Comparison of ENCODE assay signal across 17 cellular contexts in genomic region chr1:12711421-12712005, GRCh38. TPM values are rescaled to one million over a fixed set of nuclear protein-coding genes. Genes with fewer than 3 reads are reported as not detected.
"Had no signal": no experiment of that assay in that cellular context is flagged by ENCODE, and none has a peak within 500 bp of the region (broad histone marks: within the 10 kb centered on the region; RNA-seq: fewer than 3 reads in every experiment).

No MANE protein-coding gene starts in this region.

- H3K4me1 ChIP-seq: colonic mucosa, foreskin keratinocyte, lower lobe of right lung, parathyroid adenoma, sigmoid colon had no signal

- H3K4me3 ChIP-seq: colonic mucosa, lower lobe of right lung, sigmoid colon had no signal

- H3K27ac ChIP-seq: colonic mucosa, foreskin keratinocyte, lower lobe of right lung, parathyroid adenoma, sigmoid colon had no signal

- H3K27me3 ChIP-seq: colonic mucosa, foreskin keratinocyte, sigmoid colon had no signal

- DNase-seq: activated CD4-positive, alpha-beta T cell treated with anti-CD3 and anti-CD28 coated beads, Interleukin-2, amount 10 ng/mL, durations not matched to agents 24 days and 14 days; activated CD4-positive, CD25-positive, alpha-beta regulatory T cell; activated CD8-positive, alpha-beta memory T cell treated with anti-CD3 and anti-CD28 coated beads, Interleukin-2, amount 50 U/mL, for 4 hours; activated CD8-positive, alpha-beta T cell treated with anti-CD3 and anti-CD28 coated beads, Interleukin-2, amount 10 ng/mL, durations not matched to agents 7 days and 5 days; activated gamma-delta T cell treated with Interleukin-2 at 50 U/mL for 16 hours; amygdala; central memory CD4-positive, alpha-beta T cell; colonic mucosa; foreskin keratinocyte; left colon; lower lobe of right lung; naive B cell; sigmoid colon; stimulated activated CD4-positive, alpha-beta T cell treated with anti-CD3 and anti-CD28 coated beads, Interleukin-2, amount 100 ng/mL, for 24 hours had no signal

- H3K9me3 ChIP-seq: colonic mucosa, lower lobe of right lung, sigmoid colon had no signal

- H3K36me3 ChIP-seq: colonic mucosa, lower lobe of right lung, sigmoid colon had no signal

- H3K9ac ChIP-seq: parathyroid adenoma had no signal

RNA-seq across cellular contexts. Expression of gene AADACL3, which starts 4.4 kb away (rescaled TPM):
- total RNA-seq: activated CD4-positive, alpha-beta T cell treated with anti-CD3 and anti-CD28 coated beads, Interleukin-2, amount 10 ng/mL, durations not matched to agents 24 days and 14 days; activated CD8-positive, alpha-beta T cell treated with anti-CD3 and anti-CD28 coated beads, Interleukin-2, amount 10 ng/mL, durations not matched to agents 7 days and 5 days; colonic mucosa; esophagus mucosa; foreskin keratinocyte; left colon; lower lobe of right lung; sigmoid colon; urinary bladder had no signal

RNA-seq across cellular contexts. Expression of gene CFAP107, which starts 34.5 kb away (rescaled TPM):
- total RNA-seq: activated CD4-positive, alpha-beta T cell treated with anti-CD3 and anti-CD28 coated beads, Interleukin-2, amount 10 ng/mL, durations not matched to agents 24 days and 14 days; activated CD8-positive, alpha-beta T cell treated with anti-CD3 and anti-CD28 coated beads, Interleukin-2, amount 10 ng/mL, durations not matched to agents 7 days and 5 days; colonic mucosa; esophagus mucosa; foreskin keratinocyte; left colon; sigmoid colon; urinary bladder had no signal
